8 cellular contexts compared by ENCODE assay signal in genomic region chr4:19155568-19155967, GRCh38.
"Had no signal": no experiment of that assay in that cellular context is flagged by ENCODE, and none has a peak within 500 bp of the region (broad histone marks: within the 10 kb centered on the region; RNA-seq: fewer than 3 reads in every experiment).

No MANE protein-coding gene starts in this region.

- H3K27ac ChIP-seq: HL-60 had no signal

- DNase-seq: GOT3, H7, IMR-90, KG1 had no signal

- H3K4me3 ChIP-seq: HAP-1, K562 had no signal

- H3K36me3 ChIP-seq: HAP-1 had no signal

- ATAC-seq: HCT116, K562 had no signal

- H3K9me3 ChIP-seq: HAP-1 had no signal

- H3K4me1 ChIP-seq: HAP-1 had no signal
